ENCODE assay signal across 1 cellular context in the genomic region with DNA sequence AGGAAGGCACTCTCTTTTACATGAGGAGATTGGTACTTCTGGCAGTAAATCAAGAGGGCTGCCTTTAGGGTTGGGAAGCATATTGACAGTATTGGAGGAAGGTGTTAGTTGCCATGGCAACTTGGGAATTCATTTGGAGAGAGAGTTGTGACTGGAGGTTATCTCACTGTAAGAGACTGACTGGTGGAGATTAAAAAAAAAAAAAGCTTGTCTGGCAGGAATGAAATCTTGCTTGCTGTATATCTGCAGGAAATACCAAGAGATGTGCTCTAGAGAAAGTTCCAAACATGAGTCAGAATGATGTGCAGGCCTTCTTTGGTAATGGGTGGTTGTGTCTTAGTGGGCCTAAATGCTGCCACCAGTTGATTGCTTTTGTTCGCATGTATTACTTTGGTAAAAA. TPM values are rescaled to one million over a fixed set of nuclear protein-coding genes. Genes with fewer than 3 reads are reported as not detected.
"Had no signal": no experiment of that assay in that cellular context is flagged by ENCODE, and none has a peak within 500 bp of the region (broad histone marks: within the 10 kb centered on the region; RNA-seq: fewer than 3 reads in every experiment).

No MANE protein-coding gene starts in this region.

RNA-seq across cellular contexts. Expression of a gene that starts 59.8 kb away (rescaled TPM):
- total RNA-seq: Right ventricle myocardium superior had no signal
